19 cellular contexts compared by ENCODE assay signal in genomic region chr5:149641600-149641999, GRCh38.
DNase-seq lines count a peak whose midpoint lies in the region; ATAC-seq, FAIRE-seq and TF ChIP-seq lines count a peak whose summit lies in the region.
"Had no signal": no experiment of that assay in that cellular context is flagged by ENCODE, and none has a peak within 500 bp of the region (broad histone marks: within the 10 kb centered on the region; RNA-seq: fewer than 3 reads in every experiment).

No MANE protein-coding gene starts in this region.

- intact Hi-C loops in Calu3 (cut with micrococcal nuclease; ENCODE audit: unreplicated experiment) (no loop called here), K562 (cut with micrococcal nuclease) (no loop called here), transverse colon (cut with DNase I; ENCODE audit: low total_unique reads) (no loop called here)

- H3K79me2 ChIP-seq in K562 (ENCODE audit: control insufficient read depth, insufficient read depth, low read length) (no peaks in the 10 kb centered on the region), osteoblast (ENCODE audit: insufficient read depth, low read length) (no peaks in the 10 kb centered on the region)

- no peaks in the 10 kb centered on the region for H3K9me1 ChIP-seq in K562 (ENCODE audit: control insufficient read depth, insufficient read depth, low read length)

- H3K27me3 ChIP-seq in K562 (ENCODE audit: control insufficient read depth in 2 of 2, insufficient read depth in 2 of 2, low read length in 2 of 2) = no peaks in the 10 kb centered on the region
- peaks cover 2% of the 10 kb centered on the region for H3K27me3 ChIP-seq in osteoblast (ENCODE audit: insufficient read depth, low read length)
- no peaks in the 10 kb centered on the region for H3K27me3 ChIP-seq in transverse colon

- in situ Hi-C loops in K562 (cut with MboI) = no loop called here
- in situ Hi-C loops in transverse colon (cut with MboI; ENCODE audit: low pct_ligation_motif_present in 1 of 4, low pct_unique_long_range_greater_than_20kb in 1 of 4, low sequenced_read_pairs in 3 of 4) = no loop called here

- TF ChIP-seq RAD21 in K562 (CRISPR knock-in tag; conservative IDR thresholded peaks at IDR 0.05 in 1 of 2, IDR thresholded peaks at IDR 0.05 in 1 of 2) = no peak

- ATAC-seq in K562 (no peak), GM21529 (IDR thresholded peaks at IDR 0.05; ENCODE audit: unreplicated experiment) (no peak), HG03571 (IDR thresholded peaks at IDR 0.05; ENCODE audit: unreplicated experiment) (no peak)
- ATAC-seq: Panc1 had no signal

- no peaks in the 10 kb centered on the region for H3K36me3 Mint-ChIP-seq in Calu3 (ENCODE audit: insufficient read depth, unreplicated experiment)

- TF ChIP-seq POLR2A in K562 (conservative IDR thresholded peaks at IDR 0.05) = no peak
- TF ChIP-seq POLR2A in transverse colon (IDR thresholded peaks at IDR 0.05) = no peak

- H3K27ac ChIP-seq in K562 (ENCODE audit: extremely low read depth, low read depth, low read length) = no peak overlapping the region
- no peak overlapping the region for H3K27ac ChIP-seq in osteoblast (ENCODE audit: low read depth, low read length)
- H3K27ac ChIP-seq in transverse colon = peak overlapping the region; percentile 85 to 90 (median 87)
- H3K27ac ChIP-seq: GM23248 had no signal

- BruUV-seq in Calu3 (replicated peaks; lab: Mats Ljungman, UMichigan) (no TSS peak), K562 (replicated peaks; lab: Mats Ljungman, UMichigan) (no TSS peak)

- H3K27me3 Mint-ChIP-seq in Calu3 (ENCODE audit: unreplicated experiment) = peaks cover 8% of the 10 kb centered on the region

- CTCF ChIA-PET in Calu3 (lab: Charles Lee) = interaction anchor here (0.7 to 1.9 kb wide), 8 partner anchors 9 to 305 kb away, joined by 3 to 6 read pairs (median 4); no protein-coding TSS in a partner anchor
- CTCF ChIA-PET in K562 (lab: Yijun Ruan, JAX; ENCODE audit: low intra/inter-chr PET ratio) = no interaction called here

- H3K4me3 ChIP-seq in K562 (no peak overlapping the region), osteoblast (ENCODE audit: insufficient read depth, low read length) (no peak overlapping the region), transverse colon (peak overlapping the region in 1 of 4 donors; percentile 44)
- H3K4me3 ChIP-seq: GM23248 had no signal

- H3K9ac ChIP-seq in K562 (ENCODE audit: insufficient read depth in 1 of 2, low read depth in 2 of 2, low read length in 2 of 2) = no peak overlapping the region
- H3K9ac ChIP-seq: GM23248 had no signal

- TF ChIP-seq CTCF in Calu3 (IDR thresholded peaks at IDR 0.05; ENCODE audit: unreplicated experiment) (no peak), K562 (IDR thresholded peaks at IDR 0.05 in 2 of 3, conservative IDR thresholded peaks at IDR 0.05 in 1 of 3; ENCODE audit: insufficient read depth in 2 of 3, low read depth in 1 of 3, low read length in 3 of 3) (no peak), osteoblast (IDR thresholded peaks at IDR 0.05; ENCODE audit: extremely low read depth, low read depth, low read length) (no peak), transverse colon (IDR thresholded peaks at IDR 0.05) (no peak)

- H4K20me1 ChIP-seq in K562 (replicated peaks; ENCODE audit: control insufficient read depth, insufficient read depth, low read length) (no peaks in the 10 kb centered on the region), osteoblast (ENCODE audit: insufficient read depth, low read length) (no peaks in the 10 kb centered on the region)

- H3K36me3 ChIP-seq in K562 (ENCODE audit: control insufficient read depth, insufficient read depth, low read length) (no peaks in the 10 kb centered on the region), osteoblast (ENCODE audit: insufficient read depth, low read length) (no peaks in the 10 kb centered on the region), transverse colon (no peaks in the 10 kb centered on the region)

- H3K9me3 Mint-ChIP-seq in Calu3 (ENCODE audit: low read depth, unreplicated experiment) = no peaks in the 10 kb centered on the region

- H3K4me2 ChIP-seq in K562 (ENCODE audit: insufficient read depth, low read length) (no peak overlapping the region), osteoblast (ENCODE audit: insufficient read depth, low read length) (peak overlapping the region; percentile 19)

- POLR2A ChIA-PET in K562 (lab: Yijun Ruan, JAX) = interaction anchor here (1.0 to 2.0 kb wide), 2 partner anchors 62 to 211 kb away, joined by 3 to 6 read pairs; no protein-coding TSS in a partner anchor

- H2AFZ ChIP-seq in K562 (ENCODE audit: low read depth, low read length) (peak overlapping the region; percentile 91), osteoblast (ENCODE audit: low read length) (no peak overlapping the region)

- TF ChIP-seq EP300 in K562 (IDR thresholded peaks at IDR 0.05; ENCODE audit: low read length) = no peak
- TF ChIP-seq EP300 in transverse colon (IDR thresholded peaks at IDR 0.05; ENCODE audit: low read depth) = no peak

- no peak overlapping the region for H3K27ac Mint-ChIP-seq in Calu3 (ENCODE audit: unreplicated experiment)

- WGBS in K562 (ENCODE audit: insufficient coverage, low coverage, missing lambda C conversion rate) = 58% methylated on average over 5 of the region's 5 CpGs
- WGBS in transverse colon (ENCODE audit: low coverage in 1 of 2), 2 donors = 53 to 62% methylated on average over 4 to 5 of the region's 5 CpGs

- no peaks in the 10 kb centered on the region for H3K9me3 ChIP-seq in K562 (replicated peaks; ENCODE audit: control insufficient read depth, insufficient read depth, low read depth, low read length)
- H3K9me3 ChIP-seq in osteoblast (ENCODE audit: low read depth, low read length) = no peaks in the 10 kb centered on the region
- H3K9me3 ChIP-seq in transverse colon = no peaks in the 10 kb centered on the region

- H3K4me3 Mint-ChIP-seq in Calu3 (ENCODE audit: low read depth, unreplicated experiment) = peak overlapping the region; percentile 41

- no peak for FAIRE-seq in K562 (lab: Jason Lieb, UNC)
- FAIRE-seq: GM12891, GM18507 had no signal

- H3K4me1 Mint-ChIP-seq in Calu3 (ENCODE audit: low read depth, unreplicated experiment) = peaks cover 25% of the 10 kb centered on the region

- H3K4me1 ChIP-seq in K562 (replicated peaks in 1 of 2; ENCODE audit: control insufficient read depth in 2 of 2, insufficient read depth in 2 of 2, low read length in 2 of 2) = peaks cover 11 to 13% of the 10 kb centered on the region in 2 experiments; a peak in 3 of 5 replicates
- H3K4me1 ChIP-seq in osteoblast (ENCODE audit: insufficient read depth, low read length) = no peaks in the 10 kb centered on the region
- peaks cover 14 to 26% (median 16%) of the 10 kb centered on the region in 4 donors for H3K4me1 ChIP-seq in transverse colon

- no peak for DNase-seq in Calu3
- no peak for DNase-seq in K562 (ENCODE audit: extremely low read depth in 1 of 4, low spot score in 3 of 4)
- no peak for DNase-seq in osteoblast (ENCODE audit: insufficient read length, low spot score, missing footprints)
- DNase-seq in transverse colon = no peak
- DNase-seq in NCI-H1092 treated with DMSO at 0.1 percent for 48 hours (lab: John Stamatoyannopoulos, UW) = no peak
- DNase-seq: C1 segment of cervical spinal cord, DMS 273 treated with DMSO at 0.1 percent for 48 hours, GDM1, KG1, NCI-H1436 treated with DMSO at 0.1 percent for 48 hours, NCI-H2029 treated with DMSO at 0.1 percent for 48 hours, NCI-H510A, NCI-H774 had no signal

Comparison
In these comparisons a context has a peak if more than half of its experiments do, and no peak if none do; other contexts are left out.
1. H3K27ac ChIP-seq: peak in transverse colon (4 of 4); none in K562 (single experiment) and osteoblast (single experiment).